13 cellular contexts compared by ENCODE assay signal in genomic region chr1:199460933-199461332, GRCh38.
A peak's percentile ranks its signal among the peaks of the same experiment; 100 is the strongest.
DNase-seq lines count a peak whose midpoint lies in the region; ATAC-seq and TF ChIP-seq lines count a peak whose summit lies in the region.
"Had no signal": no experiment of that assay in that cellular context is flagged by ENCODE, and none has a peak within 500 bp of the region (broad histone marks: within the 10 kb centered on the region; RNA-seq: fewer than 3 reads in every experiment).

No MANE protein-coding gene starts in this region.

- no peaks in the 10 kb centered on the region; the same call in 1 of the 2 replicates for H3K27me3 Mint-ChIP-seq in HFFc6 (ENCODE audit: insufficient read depth)

- no peaks in the 10 kb centered on the region for H3K27me3 ChIP-seq in foreskin keratinocyte

- H3K4me1 ChIP-seq in foreskin keratinocyte = no peaks in the 10 kb centered on the region
- H3K4me1 ChIP-seq: psoas muscle had no signal

- no peak overlapping the region for H3K27ac Mint-ChIP-seq in HFFc6
- H3K27ac Mint-ChIP-seq: stimulated activated memory B cell treated with anti-CD40 and anti-IgM and Interleukin-4, amounts not matched to agents 10 μg/mL and 1 μg/mL and 100 μg/mL, for 72 hours had no signal

- no peaks in the 10 kb centered on the region for H3K36me3 Mint-ChIP-seq in HFFc6 (ENCODE audit: low read depth)
- H3K36me3 Mint-ChIP-seq: stimulated activated memory B cell treated with anti-CD40 and anti-IgM and Interleukin-4, amounts not matched to agents 10 μg/mL and 1 μg/mL and 100 μg/mL, for 72 hours had no signal

- TF ChIP-seq CTCF in HFFc6 (IDR thresholded peaks at IDR 0.05) (no peak), foreskin keratinocyte (conservative IDR thresholded peaks at IDR 0.05) (peak; percentile 29)

- no peaks in the 10 kb centered on the region; the same call in 1 of the 2 replicates for H3K9me3 Mint-ChIP-seq in HFFc6

- H3K4me1 Mint-ChIP-seq in HFFc6 (ENCODE audit: low read depth) = peaks cover 10% of the 10 kb centered on the region

- peak; percentile 6 to 8 for DNase-seq in AML-193 (lab: John Stamatoyannopoulos, UW)
- peak; percentile 1 for DNase-seq in HFFc6
- DNase-seq in SK-MEL-5 (ENCODE audit: low read depth, low spot score) = peak; percentile 11
- DNase-seq in foreskin keratinocyte = peak in 1 of 2 donors; percentile 19
- no peak for DNase-seq in NCI-H2171 (lab: John Stamatoyannopoulos, UW)
- no peak for DNase-seq in D341Med (ENCODE audit: low spot score)
- no peak for DNase-seq in NCI-H2107 treated with DMSO at 0.1 percent for 48 hours (lab: John Stamatoyannopoulos, UW; ENCODE audit: unreplicated experiment)
- no peak for DNase-seq in NCI-H1930 (lab: John Stamatoyannopoulos, UW)
- DNase-seq: hypothalamus; NCI-H2029 treated with DMSO at 0.1 percent for 48 hours; psoas muscle; stimulated activated CD4-positive, alpha-beta T cell treated with anti-CD3 and anti-CD28 coated beads, Interleukin-2, amount 100 ng/mL, for 48 hours had no signal

- H3K4me3 Mint-ChIP-seq in HFFc6 = no peak overlapping the region
- H3K4me3 Mint-ChIP-seq: stimulated activated memory B cell treated with anti-CD40 and anti-IgM and Interleukin-4, amounts not matched to agents 10 μg/mL and 1 μg/mL and 100 μg/mL, for 72 hours had no signal

- H3K27ac ChIP-seq in foreskin keratinocyte = no peak overlapping the region
- H3K27ac ChIP-seq: psoas muscle had no signal

- in situ Hi-C loops in SK-MEL-5 (cut with HindIII; ENCODE audit: low pct_unique_long_range_greater_than_20kb, low sequenced_read_pairs) = no loop called here

- ATAC-seq in foreskin keratinocyte = no peak
- ATAC-seq: psoas muscle; stimulated activated memory B cell treated with anti-CD40 and anti-IgM and Interleukin-4, amounts not matched to agents 10 μg/mL and 1 μg/mL and 100 μg/mL, for 72 hours had no signal

Comparison
In these comparisons a context has a peak if more than half of its experiments do, and no peak if none do; other contexts are left out.
1. DNase-seq: peak in AML-193 (2 of 2), HFFc6 (single experiment) and SK-MEL-5 (single experiment); none in NCI-H2171 (single experiment), D341Med (single experiment), NCI-H2107 treated with DMSO at 0.1 percent for 48 hours (single experiment) and NCI-H1930 (0 of 2).